ENCODE assay signal across 1 cellular context in genomic region chr3:127320529-127321121, GRCh38.
A peak's percentile ranks its signal among the peaks of the same experiment; 100 is the strongest.
TF ChIP-seq lines count a peak whose summit lies in the region.

No MANE protein-coding gene starts in this region.

TF ChIP-seq in WTC11, 78 proteins besides CTCF, POLR2A, EP300 and RAD21 (continued from another document and continues in another):
- no peak for TF ChIP-seq SMAD4 (CRISPR knock-in tag; IDR thresholded peaks at IDR 0.05)
- no peak for TF ChIP-seq USF1 (CRISPR knock-in tag; IDR thresholded peaks at IDR 0.05)
- TF ChIP-seq ZNF138 (CRISPR knock-in tag; conservative IDR thresholded peaks at IDR 0.05): no peak
- TF ChIP-seq, protein P1, sequence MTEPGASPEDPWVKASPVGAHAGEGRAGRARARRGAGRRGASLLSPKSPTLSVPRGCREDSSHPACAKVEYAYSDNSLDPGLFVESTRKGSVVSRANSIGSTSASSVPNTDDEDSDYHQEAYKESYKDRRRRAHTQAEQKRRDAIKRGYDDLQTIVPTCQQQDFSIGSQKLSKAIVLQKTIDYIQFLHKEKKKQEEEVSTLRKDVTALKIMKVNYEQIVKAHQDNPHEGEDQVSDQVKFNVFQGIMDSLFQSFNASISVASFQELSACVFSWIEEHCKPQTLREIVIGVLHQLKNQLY (CRISPR knock-in tag; IDR thresholded peaks at IDR 0.05): no peak
- TF ChIP-seq, protein P2, sequence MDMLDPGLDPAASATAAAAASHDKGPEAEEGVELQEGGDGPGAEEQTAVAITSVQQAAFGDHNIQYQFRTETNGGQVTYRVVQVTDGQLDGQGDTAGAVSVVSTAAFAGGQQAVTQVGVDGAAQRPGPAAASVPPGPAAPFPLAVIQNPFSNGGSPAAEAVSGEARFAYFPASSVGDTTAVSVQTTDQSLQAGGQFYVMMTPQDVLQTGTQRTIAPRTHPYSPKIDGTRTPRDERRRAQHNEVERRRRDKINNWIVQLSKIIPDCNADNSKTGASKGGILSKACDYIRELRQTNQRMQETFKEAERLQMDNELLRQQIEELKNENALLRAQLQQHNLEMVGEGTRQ (CRISPR knock-in tag; IDR thresholded peaks at IDR 0.05): no peak
- no peak for TF ChIP-seq ZNF263 (CRISPR knock-in tag; IDR thresholded peaks at IDR 0.05; ENCODE audit: low read depth)
- TF ChIP-seq SP1 (CRISPR knock-in tag; conservative IDR thresholded peaks at IDR 0.05): no peak
- no peak for TF ChIP-seq ZBTB21 (CRISPR knock-in tag; IDR thresholded peaks at IDR 0.05; ENCODE audit: borderline replicate concordance)
- no peak for TF ChIP-seq IRF2 (CRISPR knock-in tag; IDR thresholded peaks at IDR 0.05; ENCODE audit: borderline replicate concordance, low read depth)
- TF ChIP-seq FOXP4 (CRISPR knock-in tag; IDR thresholded peaks at IDR 0.05): peak; percentile 29; the same call in 1 of the 2 replicates
- no peak for TF ChIP-seq KAT7 (CRISPR knock-in tag; IDR thresholded peaks at IDR 0.05; ENCODE audit: borderline replicate concordance)
- TF ChIP-seq JAZF1 (CRISPR knock-in tag; IDR thresholded peaks at IDR 0.05): no peak
- TF ChIP-seq E2F1 (CRISPR knock-in tag; IDR thresholded peaks at IDR 0.05): no peak
- TF ChIP-seq FOXP1 (CRISPR knock-in tag; IDR thresholded peaks at IDR 0.05; ENCODE audit: borderline replicate concordance): no peak
- no peak for TF ChIP-seq PRDM15 (CRISPR knock-in tag; IDR thresholded peaks at IDR 0.05)
- no peak for TF ChIP-seq ZNF232 (CRISPR knock-in tag; IDR thresholded peaks at IDR 0.05)
- TF ChIP-seq ZSCAN18 (CRISPR knock-in tag; IDR thresholded peaks at IDR 0.05): no peak
- no peak for TF ChIP-seq MXD4 (CRISPR knock-in tag; IDR thresholded peaks at IDR 0.05; ENCODE audit: borderline replicate concordance)
- TF ChIP-seq, protein P3, sequence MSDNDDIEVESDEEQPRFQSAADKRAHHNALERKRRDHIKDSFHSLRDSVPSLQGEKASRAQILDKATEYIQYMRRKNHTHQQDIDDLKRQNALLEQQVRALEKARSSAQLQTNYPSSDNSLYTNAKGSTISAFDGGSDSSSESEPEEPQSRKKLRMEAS (CRISPR knock-in tag; IDR thresholded peaks at IDR 0.05): no peak
- no peak for TF ChIP-seq NR1H2 (CRISPR knock-in tag; IDR thresholded peaks at IDR 0.05)
- TF ChIP-seq HMGA2 (CRISPR knock-in tag; IDR thresholded peaks at IDR 0.05): no peak
- peak; percentile 36; the same call in 1 of the 2 replicates for TF ChIP-seq ZNF219 (CRISPR knock-in tag; IDR thresholded peaks at IDR 0.05; ENCODE audit: borderline replicate concordance)
- TF ChIP-seq EMX1 (CRISPR knock-in tag; IDR thresholded peaks at IDR 0.05): no peak
- TF ChIP-seq, protein P4, sequence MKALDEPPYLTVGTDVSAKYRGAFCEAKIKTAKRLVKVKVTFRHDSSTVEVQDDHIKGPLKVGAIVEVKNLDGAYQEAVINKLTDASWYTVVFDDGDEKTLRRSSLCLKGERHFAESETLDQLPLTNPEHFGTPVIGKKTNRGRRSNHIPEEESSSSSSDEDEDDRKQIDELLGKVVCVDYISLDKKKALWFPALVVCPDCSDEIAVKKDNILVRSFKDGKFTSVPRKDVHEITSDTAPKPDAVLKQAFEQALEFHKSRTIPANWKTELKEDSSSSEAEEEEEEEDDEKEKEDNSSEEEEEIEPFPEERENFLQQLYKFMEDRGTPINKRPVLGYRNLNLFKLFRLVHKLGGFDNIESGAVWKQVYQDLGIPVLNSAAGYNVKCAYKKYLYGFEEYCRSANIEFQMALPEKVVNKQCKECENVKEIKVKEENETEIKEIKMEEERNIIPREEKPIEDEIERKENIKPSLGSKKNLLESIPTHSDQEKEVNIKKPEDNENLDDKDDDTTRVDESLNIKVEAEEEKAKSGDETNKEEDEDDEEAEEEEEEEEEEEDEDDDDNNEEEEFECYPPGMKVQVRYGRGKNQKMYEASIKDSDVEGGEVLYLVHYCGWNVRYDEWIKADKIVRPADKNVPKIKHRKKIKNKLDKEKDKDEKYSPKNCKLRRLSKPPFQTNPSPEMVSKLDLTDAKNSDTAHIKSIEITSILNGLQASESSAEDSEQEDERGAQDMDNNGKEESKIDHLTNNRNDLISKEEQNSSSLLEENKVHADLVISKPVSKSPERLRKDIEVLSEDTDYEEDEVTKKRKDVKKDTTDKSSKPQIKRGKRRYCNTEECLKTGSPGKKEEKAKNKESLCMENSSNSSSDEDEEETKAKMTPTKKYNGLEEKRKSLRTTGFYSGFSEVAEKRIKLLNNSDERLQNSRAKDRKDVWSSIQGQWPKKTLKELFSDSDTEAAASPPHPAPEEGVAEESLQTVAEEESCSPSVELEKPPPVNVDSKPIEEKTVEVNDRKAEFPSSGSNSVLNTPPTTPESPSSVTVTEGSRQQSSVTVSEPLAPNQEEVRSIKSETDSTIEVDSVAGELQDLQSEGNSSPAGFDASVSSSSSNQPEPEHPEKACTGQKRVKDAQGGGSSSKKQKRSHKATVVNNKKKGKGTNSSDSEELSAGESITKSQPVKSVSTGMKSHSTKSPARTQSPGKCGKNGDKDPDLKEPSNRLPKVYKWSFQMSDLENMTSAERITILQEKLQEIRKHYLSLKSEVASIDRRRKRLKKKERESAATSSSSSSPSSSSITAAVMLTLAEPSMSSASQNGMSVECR (CRISPR knock-in tag; IDR thresholded peaks at IDR 0.05; ENCODE audit: borderline replicate concordance): peak; percentile 48; the same call in 1 of the 2 replicates
- no peak for TF ChIP-seq AFF4 (CRISPR knock-in tag; IDR thresholded peaks at IDR 0.05; ENCODE audit: borderline replicate concordance)
- TF ChIP-seq, protein P5, sequence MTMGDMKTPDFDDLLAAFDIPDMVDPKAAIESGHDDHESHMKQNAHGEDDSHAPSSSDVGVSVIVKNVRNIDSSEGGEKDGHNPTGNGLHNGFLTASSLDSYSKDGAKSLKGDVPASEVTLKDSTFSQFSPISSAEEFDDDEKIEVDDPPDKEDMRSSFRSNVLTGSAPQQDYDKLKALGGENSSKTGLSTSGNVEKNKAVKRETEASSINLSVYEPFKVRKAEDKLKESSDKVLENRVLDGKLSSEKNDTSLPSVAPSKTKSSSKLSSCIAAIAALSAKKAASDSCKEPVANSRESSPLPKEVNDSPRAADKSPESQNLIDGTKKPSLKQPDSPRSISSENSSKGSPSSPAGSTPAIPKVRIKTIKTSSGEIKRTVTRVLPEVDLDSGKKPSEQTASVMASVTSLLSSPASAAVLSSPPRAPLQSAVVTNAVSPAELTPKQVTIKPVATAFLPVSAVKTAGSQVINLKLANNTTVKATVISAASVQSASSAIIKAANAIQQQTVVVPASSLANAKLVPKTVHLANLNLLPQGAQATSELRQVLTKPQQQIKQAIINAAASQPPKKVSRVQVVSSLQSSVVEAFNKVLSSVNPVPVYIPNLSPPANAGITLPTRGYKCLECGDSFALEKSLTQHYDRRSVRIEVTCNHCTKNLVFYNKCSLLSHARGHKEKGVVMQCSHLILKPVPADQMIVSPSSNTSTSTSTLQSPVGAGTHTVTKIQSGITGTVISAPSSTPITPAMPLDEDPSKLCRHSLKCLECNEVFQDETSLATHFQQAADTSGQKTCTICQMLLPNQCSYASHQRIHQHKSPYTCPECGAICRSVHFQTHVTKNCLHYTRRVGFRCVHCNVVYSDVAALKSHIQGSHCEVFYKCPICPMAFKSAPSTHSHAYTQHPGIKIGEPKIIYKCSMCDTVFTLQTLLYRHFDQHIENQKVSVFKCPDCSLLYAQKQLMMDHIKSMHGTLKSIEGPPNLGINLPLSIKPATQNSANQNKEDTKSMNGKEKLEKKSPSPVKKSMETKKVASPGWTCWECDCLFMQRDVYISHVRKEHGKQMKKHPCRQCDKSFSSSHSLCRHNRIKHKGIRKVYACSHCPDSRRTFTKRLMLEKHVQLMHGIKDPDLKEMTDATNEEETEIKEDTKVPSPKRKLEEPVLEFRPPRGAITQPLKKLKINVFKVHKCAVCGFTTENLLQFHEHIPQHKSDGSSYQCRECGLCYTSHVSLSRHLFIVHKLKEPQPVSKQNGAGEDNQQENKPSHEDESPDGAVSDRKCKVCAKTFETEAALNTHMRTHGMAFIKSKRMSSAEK (CRISPR knock-in tag; IDR thresholded peaks at IDR 0.05; ENCODE audit: borderline replicate concordance): no peak
